Comparison of ENCODE assay signal across 8 cellular contexts in genomic region chr11:65859812-65860277, GRCh38. TPM values are rescaled to one million over a fixed set of nuclear protein-coding genes. Genes with fewer than 3 reads are reported as not detected.
DNase-seq lines count a peak whose midpoint lies in the region; TF ChIP-seq lines count a peak whose summit lies in the region.

No MANE protein-coding gene starts in this region.

- peak overlapping the region; percentile 96 for H3K27ac ChIP-seq in layer of hippocampus (ENCODE audit: low read depth, low read length)
- peak overlapping the region; percentile 95 for H3K27ac ChIP-seq in temporal lobe (ENCODE audit: low read depth, low read length)

- H3K27ac Mint-ChIP-seq in HFFc6: peak overlapping the region; percentile 96
- peak overlapping the region; percentile 98 for H3K27ac Mint-ChIP-seq in activated naive CD8-positive, alpha-beta T cell treated with anti-CD3 and anti-CD28 coated beads for 36 hours

- H3K27me3 Mint-ChIP-seq in HFFc6 (ENCODE audit: insufficient read depth): peaks cover 15% of the 10 kb centered on the region
- H3K27me3 Mint-ChIP-seq in activated naive CD8-positive, alpha-beta T cell treated with anti-CD3 and anti-CD28 coated beads for 36 hours: no peaks in the 10 kb centered on the region

- no peaks in the 10 kb centered on the region for H3K9me3 Mint-ChIP-seq in HFFc6
- H3K9me3 Mint-ChIP-seq in activated naive CD8-positive, alpha-beta T cell treated with anti-CD3 and anti-CD28 coated beads for 36 hours: no peaks in the 10 kb centered on the region

- DNase-seq in AG10803 (ENCODE audit: low read depth) (no peak), HFFc6 (no peak), epidermal melanocyte (ENCODE audit: insufficient read length, low spot score) (no peak), MV-4-11 (lab: John Stamatoyannopoulos, UW) (no peak), NCI-H526 treated with DMSO at 0.1 percent for 48 hours (lab: John Stamatoyannopoulos, UW) (no peak)
- no peak for DNase-seq in activated naive CD8-positive, alpha-beta T cell treated with anti-CD3 and anti-CD28 coated beads for 36 hours

- peaks cover 60% of the 10 kb centered on the region for H3K4me1 Mint-ChIP-seq in HFFc6 (ENCODE audit: low read depth)
- peaks cover 47% of the 10 kb centered on the region for H3K4me1 Mint-ChIP-seq in activated naive CD8-positive, alpha-beta T cell treated with anti-CD3 and anti-CD28 coated beads for 36 hours

- peaks cover 31% of the 10 kb centered on the region for H3K36me3 Mint-ChIP-seq in HFFc6 (ENCODE audit: low read depth)
- peaks cover 29% of the 10 kb centered on the region for H3K36me3 Mint-ChIP-seq in activated naive CD8-positive, alpha-beta T cell treated with anti-CD3 and anti-CD28 coated beads for 36 hours

- H3K27me3 ChIP-seq in layer of hippocampus (ENCODE audit: control insufficient read depth, insufficient read depth, low read length): no peaks in the 10 kb centered on the region

- TF ChIP-seq CTCF in AG10803 (conservative IDR thresholded peaks at IDR 0.05; ENCODE audit: low read length): no peak
- TF ChIP-seq CTCF in HFFc6 (IDR thresholded peaks at IDR 0.05): no peak

- peak overlapping the region; percentile 96 for H3K4me3 ChIP-seq in AG10803 (ENCODE audit: low read length)

- peak overlapping the region; percentile 92 for H3K4me3 Mint-ChIP-seq in HFFc6
- peak overlapping the region; percentile 95 for H3K4me3 Mint-ChIP-seq in activated naive CD8-positive, alpha-beta T cell treated with anti-CD3 and anti-CD28 coated beads for 36 hours

RNA-seq across cellular contexts. Expression of gene MUS81, which starts 0.4 kb away (rescaled TPM):
- total RNA-seq in HFFc6 (2021; fragmentation: NEBNext Ultra II Directional; extraction: Animal tissue kit (Norgen Biotek cat#: 25700)): 10 to 100 TPM; 38.4 to 47.9 (median 43.1) TPM
- 10 to 100 TPM; 64.0 to 67.4 TPM for total RNA-seq in activated naive CD8-positive, alpha-beta T cell treated with anti-CD3 and anti-CD28 coated beads for 36 hours
- total RNA-seq in temporal lobe: 31.0 TPM

RNA-seq across cellular contexts. Expression of gene CFL1, which starts 1.9 kb away (rescaled TPM):
- total RNA-seq in HFFc6 (2021; fragmentation: NEBNext Ultra II Directional; extraction: Animal tissue kit (Norgen Biotek cat#: 25700)): 1,000 to 10,000 TPM; 2,002 to 2,288 (median 2,238) TPM
- total RNA-seq in activated naive CD8-positive, alpha-beta T cell treated with anti-CD3 and anti-CD28 coated beads for 36 hours: 1,000 to 10,000 TPM; 1,050 to 1,075 TPM
- 666 TPM for total RNA-seq in temporal lobe

RNA-seq across cellular contexts. Expression of gene EFEMP2, which starts 12.8 kb away (rescaled TPM):
- total RNA-seq in HFFc6 (2021; fragmentation: NEBNext Ultra II Directional; extraction: Animal tissue kit (Norgen Biotek cat#: 25700)): 100 to 1,000 TPM; 318 to 359 (median 329) TPM
- total RNA-seq in activated naive CD8-positive, alpha-beta T cell treated with anti-CD3 and anti-CD28 coated beads for 36 hours: 1 to 10 TPM; 8.5 to 8.9 TPM
- 8.4 TPM for total RNA-seq in temporal lobe

RNA-seq across cellular contexts. Expression of gene CTSW, which starts 19.8 kb away (rescaled TPM):
- total RNA-seq in HFFc6 (2021; fragmentation: NEBNext Ultra II Directional; extraction: Animal tissue kit (Norgen Biotek cat#: 25700)): under 1 TPM in 4 of 6 experiments, not detected in 2; 0.11 to 0.22 (median 0.14) TPM
- total RNA-seq in activated naive CD8-positive, alpha-beta T cell treated with anti-CD3 and anti-CD28 coated beads for 36 hours: 10 to 100 TPM; 39.3 to 41.5 TPM
- total RNA-seq in temporal lobe: not detected

RNA-seq across cellular contexts. Expression of gene SNX32, which starts 26.1 kb away (rescaled TPM):
- not detected for total RNA-seq in HFFc6 (2021; fragmentation: NEBNext Ultra II Directional; extraction: Animal tissue kit (Norgen Biotek cat#: 25700))
- 1 to 10 TPM; 2.4 to 3.3 TPM for total RNA-seq in activated naive CD8-positive, alpha-beta T cell treated with anti-CD3 and anti-CD28 coated beads for 36 hours
- 10.8 TPM for total RNA-seq in temporal lobe

Comparison
In these comparisons a context has a peak if more than half of its experiments do, and no peak if none do; other contexts are left out.
1. RNA of gene EFEMP2, which starts 12.8 kb away (total RNA-seq): 318 to 359 TPM in HFFc6; 8.5 to 8.9 TPM in activated naive CD8-positive, alpha-beta T cell treated with anti-CD3 and anti-CD28 coated beads for 36 hours and 8.4 TPM in temporal lobe (single experiment); every median in the first group is over 10 times any median in the second.